Comparison of ENCODE assay signal across 14 cellular contexts in the genomic region with DNA sequence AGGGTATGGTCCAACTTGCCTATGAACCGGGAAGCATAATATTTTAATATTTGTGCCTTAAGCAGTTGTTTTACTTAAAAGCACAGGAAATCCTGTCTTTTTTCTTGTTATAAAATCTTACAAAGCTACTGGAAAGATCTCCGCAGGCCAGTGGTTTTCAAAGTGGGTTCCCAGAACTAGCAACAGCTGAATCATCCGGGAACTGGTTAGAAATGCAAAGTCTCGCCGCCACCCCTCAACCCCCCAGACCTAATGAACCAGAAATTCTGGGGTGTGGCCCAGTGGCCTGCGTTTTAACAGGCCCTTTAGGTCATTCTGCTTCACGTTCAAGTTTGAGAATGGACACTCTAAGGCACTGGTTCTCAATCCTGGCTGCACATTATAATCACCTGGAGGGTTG.
A peak's percentile ranks its signal among the peaks of the same experiment; 100 is the strongest.
DNase-seq lines count a peak whose midpoint lies in the region; ATAC-seq and TF ChIP-seq lines count a peak whose summit lies in the region.
"Had no signal": no experiment of that assay in that cellular context is flagged by ENCODE, and none has a peak within 500 bp of the region (broad histone marks: within the 10 kb centered on the region; RNA-seq: fewer than 3 reads in every experiment).

No MANE protein-coding gene starts in this region.

- H3K36me3 ChIP-seq in esophagus muscularis mucosa (no peaks in the 10 kb centered on the region), osteoblast (ENCODE audit: insufficient read depth, low read length) (no peaks in the 10 kb centered on the region), smooth muscle cell (ENCODE audit: low read depth) (no peaks in the 10 kb centered on the region)
- H3K36me3 ChIP-seq: HAP-1 had no signal

- H3F3A ChIP-seq in smooth muscle cell (ENCODE audit: low read depth), result peaks cover 31% of the 10 kb centered on the region

- H3K79me2 ChIP-seq in osteoblast (ENCODE audit: insufficient read depth, low read length), result peaks cover 15% of the 10 kb centered on the region
- peaks cover 78% of the 10 kb centered on the region for H3K79me2 ChIP-seq in smooth muscle cell (ENCODE audit: low read depth)

- H4K20me1 ChIP-seq in osteoblast (ENCODE audit: insufficient read depth, low read length) (peaks cover 3% of the 10 kb centered on the region), smooth muscle cell (ENCODE audit: low read depth) (peaks cover 94% of the 10 kb centered on the region)

- WGBS in esophagus muscularis mucosa, result 87% methylated on average over 7 of the region's 7 CpGs
- WGBS in smooth muscle cell (ENCODE audit: low lambda C conversion rate), result 42% methylated on average over 7 of the region's 7 CpGs

- no peak for TF ChIP-seq EP300 in esophagus muscularis mucosa (IDR thresholded peaks at IDR 0.05)

- H3K9ac ChIP-seq in smooth muscle cell (ENCODE audit: low read depth), result no peak overlapping the region

- DNase-seq in astrocyte of the hippocampus (ENCODE audit: low read depth, low spot score) (peak; percentile 28), esophagus muscularis mucosa (ENCODE audit: extremely low spot score) (peak; percentile 7), osteoblast (ENCODE audit: insufficient read length, low spot score, missing footprints) (no peak), smooth muscle cell (lab: John Stamatoyannopoulos, UW; ENCODE audit: unreplicated experiment) (no peak), GM20000 (ENCODE audit: low spot score) (no peak)
- DNase-seq in NK-92 treated with Interleukin-12 subunit alpha and Interleukin-12 subunit beta, amount 100 ng/mL, for 24 hours (lab: John Stamatoyannopoulos, UW), result no peak
- DNase-seq: CD4-positive, alpha-beta memory T cell; DMS153; DMS79 treated with DMSO at 0.1 percent for 48 hours; EL had no signal

- H2AFZ ChIP-seq in osteoblast (ENCODE audit: low read length), result no peak overlapping the region
- no peak overlapping the region for H2AFZ ChIP-seq in smooth muscle cell (ENCODE audit: low read depth)

- H3K27me3 ChIP-seq in esophagus muscularis mucosa (no peaks in the 10 kb centered on the region), osteoblast (ENCODE audit: insufficient read depth, low read length) (no peaks in the 10 kb centered on the region), smooth muscle cell (ENCODE audit: low read depth) (no peaks in the 10 kb centered on the region)

- TF ChIP-seq CTCF in esophagus muscularis mucosa (IDR thresholded peaks at IDR 0.05) (no peak), osteoblast (IDR thresholded peaks at IDR 0.05; ENCODE audit: extremely low read depth, low read depth, low read length) (no peak), smooth muscle cell (IDR thresholded peaks at IDR 0.05; ENCODE audit: borderline replicate concordance, insufficient read depth, poor library complexity, severe bottlenecking) (no peak), GM20000 (IDR thresholded peaks at IDR 0.05; ENCODE audit: extremely low read depth, missing control alignments) (no peak)

- intact Hi-C loops in esophagus muscularis mucosa (cut with DNase I), result no loop called here

- no peak for ATAC-seq in HG03460 (IDR thresholded peaks at IDR 0.05; ENCODE audit: unreplicated experiment)
- ATAC-seq: HepG2 had no signal

- H3K4me3 ChIP-seq in esophagus muscularis mucosa (no peak overlapping the region), osteoblast (ENCODE audit: insufficient read depth, low read length) (no peak overlapping the region), smooth muscle cell (no peak overlapping the region)
- H3K4me3 ChIP-seq: HAP-1 had no signal

- TF ChIP-seq POLR2A in esophagus muscularis mucosa (IDR thresholded peaks at IDR 0.05; ENCODE audit: low read depth), result no peak

- no peak overlapping the region for H3K4me2 ChIP-seq in osteoblast (ENCODE audit: insufficient read depth, low read length)
- H3K4me2 ChIP-seq in smooth muscle cell, result peak overlapping the region; percentile 27

- H3K9me3 ChIP-seq in esophagus muscularis mucosa (no peaks in the 10 kb centered on the region), osteoblast (ENCODE audit: low read depth, low read length) (no peaks in the 10 kb centered on the region), smooth muscle cell (replicated peaks; ENCODE audit: low read depth) (no peaks in the 10 kb centered on the region)
- H3K9me3 ChIP-seq: HAP-1 had no signal

- peaks cover 34 to 90% (median 76%) of the 10 kb centered on the region in 4 donors for H3K4me1 ChIP-seq in esophagus muscularis mucosa
- H3K4me1 ChIP-seq in osteoblast (ENCODE audit: insufficient read depth, low read length), result peaks cover 41% of the 10 kb centered on the region
- peaks cover 23% of the 10 kb centered on the region for H3K4me1 ChIP-seq in smooth muscle cell (ENCODE audit: low read depth)
- H3K4me1 ChIP-seq: HAP-1 had no signal

- H3K27ac ChIP-seq in esophagus muscularis mucosa (replicated peaks in 1 of 4), result peak overlapping the region; percentile 22 to 66 (median 32)
- peak overlapping the region; percentile 11 for H3K27ac ChIP-seq in osteoblast (ENCODE audit: low read depth, low read length)
- peak overlapping the region; percentile 83 for H3K27ac ChIP-seq in smooth muscle cell (ENCODE audit: low read depth)
- H3K27ac ChIP-seq: C4-2B had no signal

Comparison
In these comparisons a context has a peak if more than half of its experiments do, and no peak if none do; other contexts are left out.
1. DNase-seq: peak in astrocyte of the hippocampus (single experiment) and esophagus muscularis mucosa (single experiment); none in osteoblast (single experiment), smooth muscle cell (single experiment), GM20000 (single experiment) and NK-92 treated with Interleukin-12 subunit alpha and Interleukin-12 subunit beta, amount 100 ng/mL, for 24 hours (single experiment).
2. H3K27ac ChIP-seq: peak in every context shown above with its lines; median percentile 83 in smooth muscle cell; 32 in esophagus muscularis mucosa; 11 in osteoblast.